ENCODE assay signal across 11 cellular contexts in the genomic region with DNA sequence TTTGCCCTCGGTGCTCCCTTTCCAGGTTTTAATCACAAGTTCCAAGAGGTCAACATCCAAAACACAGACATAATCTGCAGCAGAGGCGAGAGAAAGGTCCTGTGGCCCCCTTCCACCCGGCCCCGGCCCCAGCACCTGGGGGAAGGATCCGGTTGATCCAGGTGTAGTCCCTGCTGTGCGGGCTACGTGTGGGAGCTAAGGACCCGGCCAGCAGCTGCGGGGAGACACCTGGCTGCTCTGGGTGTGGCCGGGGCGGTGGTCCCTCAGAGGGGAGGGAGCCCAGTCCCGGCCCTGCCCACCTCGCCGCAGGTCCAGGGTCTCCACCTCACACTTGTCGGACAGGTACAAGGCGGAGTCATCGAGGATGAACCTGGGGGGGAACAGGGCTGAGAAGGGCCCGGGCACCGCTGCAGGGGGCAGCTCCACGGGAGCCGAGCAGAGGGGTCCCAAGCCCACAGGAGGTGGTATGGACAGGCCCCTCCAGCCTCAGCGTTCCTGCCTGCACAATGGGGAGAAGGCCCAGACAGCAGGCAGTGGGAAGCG. TPM values are rescaled to one million over a fixed set of nuclear protein-coding genes. Genes with fewer than 3 reads are reported as not detected.
"Had no signal": no experiment of that assay in that cellular context is flagged by ENCODE, and none has a peak within 500 bp of the region (broad histone marks: within the 10 kb centered on the region; RNA-seq: fewer than 3 reads in every experiment).

No MANE protein-coding gene starts in this region.

- H3K4me3 ChIP-seq: GM23338, HAP-1 had no signal

- ATAC-seq: GM23338, HCT116, HepG2 had no signal

- FAIRE-seq: H1, H54, HepG2 had no signal

- H3K4me1 ChIP-seq: HAP-1 had no signal

- H2AFZ ChIP-seq: GM23338 had no signal

- H3K4me2 ChIP-seq: GM23338 had no signal

- H3K27ac ChIP-seq: HL-60 had no signal

- DNase-seq: HFFc6, KG1 had no signal

- H3K9me3 ChIP-seq: HAP-1 had no signal

RNA-seq across cellular contexts. Expression of a gene that starts 32.3 kb away (rescaled TPM):
- total RNA-seq: HFFc6, HT1080 had no signal
- polyA plus RNA-seq: IgD-negative memory B cell had no signal
